Comparison of ENCODE assay signal across 9 cellular contexts in the genomic region with DNA sequence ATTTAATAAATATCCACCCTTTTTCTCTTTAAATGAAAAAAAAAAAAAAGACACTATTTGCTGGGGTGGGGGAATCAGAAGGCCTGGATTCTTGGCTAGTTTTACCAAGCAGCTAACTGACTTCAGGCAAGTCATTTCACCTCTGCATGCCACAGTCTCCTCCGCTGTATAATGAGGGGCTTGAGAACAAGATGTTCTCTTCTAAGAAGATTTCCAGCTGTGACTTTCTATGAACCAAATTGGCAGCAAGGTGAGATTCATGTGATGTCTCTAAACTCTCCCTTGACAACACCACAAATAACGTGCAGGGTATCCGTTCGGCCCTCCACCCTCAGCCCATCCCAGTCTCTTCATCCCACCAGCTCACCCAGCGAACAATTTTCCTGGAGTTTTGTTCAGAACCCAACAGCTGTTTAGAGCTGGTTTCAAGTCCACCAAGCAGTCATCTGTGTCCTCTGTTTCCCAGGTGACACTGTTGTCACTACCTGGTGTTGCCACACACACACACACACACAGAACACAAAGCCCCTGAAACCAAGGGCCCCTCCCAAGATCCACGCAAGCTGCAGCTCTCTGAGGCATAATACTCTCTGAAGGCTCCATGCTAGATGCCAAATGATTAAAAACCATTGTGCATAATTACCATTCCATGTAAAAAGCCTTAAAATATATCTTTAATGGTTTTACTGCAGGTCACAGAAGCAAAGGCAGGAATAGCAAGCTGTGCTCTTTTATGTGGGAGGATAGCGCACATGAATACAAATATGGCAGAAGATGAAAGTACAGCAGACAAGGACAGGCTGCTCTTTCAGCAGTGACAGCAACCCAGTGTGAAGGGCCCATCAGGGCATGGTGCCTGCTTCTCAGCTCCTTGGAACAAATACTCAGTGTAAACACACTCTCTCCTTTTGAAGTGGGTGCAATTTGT. TPM values are rescaled to one million over a fixed set of nuclear protein-coding genes. Genes with fewer than 3 reads are reported as not detected.
DNase-seq lines count a peak whose midpoint lies in the region; ATAC-seq and TF ChIP-seq lines count a peak whose summit lies in the region.
"Had no signal": no experiment of that assay in that cellular context is flagged by ENCODE, and none has a peak within 500 bp of the region (broad histone marks: within the 10 kb centered on the region; RNA-seq: fewer than 3 reads in every experiment).

No MANE protein-coding gene starts in this region.

- H3K4me1 ChIP-seq in heart left ventricle: peaks cover 0 to 38% (median 8%) of the 10 kb centered on the region in 12 donors
- peaks cover 33 to 68% of the 10 kb centered on the region in 2 donors for H3K4me1 ChIP-seq in adrenal gland (replicated peaks in 1 of 2)
- H3K4me1 ChIP-seq in colonic mucosa: peaks cover 6% of the 10 kb centered on the region

- no peak overlapping the region for H3K9ac ChIP-seq in colonic mucosa (ENCODE audit: low read depth in 2 of 2, low read length in 2 of 2)

- TF ChIP-seq CTCF in heart left ventricle (IDR thresholded peaks at IDR 0.05) (no peak), adrenal gland (IDR thresholded peaks at IDR 0.05) (no peak), type B pancreatic cell (conservative IDR thresholded peaks at IDR 0.05) (no peak), colonic mucosa (IDR thresholded peaks at IDR 0.05) (no peak)

- H3K27me3 Mint-ChIP-seq in type B pancreatic cell: no peaks in the 10 kb centered on the region

- no peak for DNase-seq in Right ventricle myocardium superior
- no peak for DNase-seq in heart left ventricle
- peak in 5 of 7 donors; percentile 45 to 75 (median 57) for DNase-seq in adrenal gland
- DNase-seq in type B pancreatic cell (ENCODE audit: extremely low spot score, unreplicated experiment): no peak
- DNase-seq in colonic mucosa: no peak
- DNase-seq in NK-92 (lab: John Stamatoyannopoulos, UW; ENCODE audit: unreplicated experiment): no peak
- DNase-seq in iPS-NIHi11 (ENCODE audit: low spot score): no peak

- intact Hi-C loops in Right ventricle myocardium superior (cut with DNase I): no loop called here
- intact Hi-C loops in heart left ventricle (cut with DNase I): loop anchor here in 1 of 10 donors (5.0 kb wide), 1 partner anchor 46 kb away; no protein-coding TSS in a partner anchor
- intact Hi-C loops in adrenal gland (cut with DNase I): no loop called here
- intact Hi-C loops in colonic mucosa (cut with DNase I): no loop called here

- no peaks in the 10 kb centered on the region for H3K27me3 ChIP-seq in heart left ventricle
- H3K27me3 ChIP-seq in adrenal gland: no peaks in the 10 kb centered on the region
- H3K27me3 ChIP-seq in colonic mucosa: no peaks in the 10 kb centered on the region

- no peak overlapping the region for H3K27ac Mint-ChIP-seq in type B pancreatic cell
- H3K27ac Mint-ChIP-seq: GM23338 had no signal

- ATAC-seq in Right ventricle myocardium superior (ENCODE audit: poor library complexity): peak; percentile 38
- ATAC-seq in heart left ventricle: no peak
- ATAC-seq in HG02981 (IDR thresholded peaks at IDR 0.05; ENCODE audit: unreplicated experiment): peak; percentile 17
- ATAC-seq: GM23338 had no signal

- peak overlapping the region; percentile 6 for H3K4me3 Mint-ChIP-seq in type B pancreatic cell
- H3K4me3 Mint-ChIP-seq: GM23338 had no signal

- H3K9me3 ChIP-seq in heart left ventricle: no peaks in the 10 kb centered on the region
- H3K9me3 ChIP-seq in adrenal gland (replicated peaks in 1 of 3): no peaks in the 10 kb centered on the region
- no peaks in the 10 kb centered on the region for H3K9me3 ChIP-seq in colonic mucosa

- H3K4me1 Mint-ChIP-seq in type B pancreatic cell (ENCODE audit: unreplicated experiment): peaks cover 20% of the 10 kb centered on the region

- no peak overlapping the region for H3K27ac ChIP-seq in heart left ventricle
- peak overlapping the region in 4 of 5 donors; percentile 39 to 82 (median 70) for H3K27ac ChIP-seq in adrenal gland
- no peak overlapping the region for H3K27ac ChIP-seq in colonic mucosa

- no peak for TF ChIP-seq POLR2A in heart left ventricle (IDR thresholded peaks at IDR 0.05)
- peak in 1 of 2 donors; percentile 29 for TF ChIP-seq POLR2A in adrenal gland (IDR thresholded peaks at IDR 0.05)

- no peaks in the 10 kb centered on the region for H3K36me3 ChIP-seq in heart left ventricle
- H3K36me3 ChIP-seq in adrenal gland (replicated peaks in 1 of 2): no peaks in the 10 kb centered on the region
- no peaks in the 10 kb centered on the region for H3K36me3 ChIP-seq in colonic mucosa

- 72 to 85% (median 78%) methylated on average over 7 of the region's 7 CpGs for WGBS in heart left ventricle, 4 donors
- WGBS in adrenal gland, 4 donors: 75 to 80% (median 79%) methylated on average over 7 of the region's 7 CpGs

- H3K4me3 ChIP-seq in heart left ventricle (no peak overlapping the region), adrenal gland (no peak overlapping the region), colonic mucosa (no peak overlapping the region)
- H3K4me3 ChIP-seq: GM23338 had no signal

- peaks cover 5% of the 10 kb centered on the region for H3K9me3 Mint-ChIP-seq in type B pancreatic cell
- H3K9me3 Mint-ChIP-seq: GM23338 had no signal

- no peaks in the 10 kb centered on the region for H3K36me3 Mint-ChIP-seq in type B pancreatic cell

RNA-seq across cellular contexts. Expression of a gene that starts 48.2 kb away (rescaled TPM):
- total RNA-seq in Right ventricle myocardium superior (7.9 TPM), heart left ventricle (10 to 100 TPM in 2 of 9 donors, 1 to 10 TPM in 7; 2.8 to 26.4 (median 4.1) TPM), adrenal gland (10 to 100 TPM; 50.6 to 90.6 (median 79.8) TPM), type B pancreatic cell (ENCODE audit: low replicate concordance) (9.2 and 12.0 TPM in 2 replicates), colonic mucosa (10 to 100 TPM; 18.7 to 28.3 TPM)
- polyA plus RNA-seq in heart left ventricle (1 to 10 TPM; 1.6 to 2.8 TPM), adrenal gland (10 to 100 TPM; 22.0 to 78.3 (median 27.1) TPM)

Comparison
In these comparisons a context has a peak if more than half of its experiments do, and no peak if none do; other contexts are left out.
1. ATAC-seq: peak in Right ventricle myocardium superior (single experiment) and HG02981 (single experiment); none in heart left ventricle (0 of 4).
2. DNase-seq: peak in adrenal gland (5 of 7); none in Right ventricle myocardium superior (single experiment), heart left ventricle (0 of 5), type B pancreatic cell (single experiment), colonic mucosa (single experiment), NK-92 (single experiment) and iPS-NIHi11 (single experiment).
3. H3K27ac ChIP-seq: peak in adrenal gland (4 of 5); none in heart left ventricle (0 of 12) and colonic mucosa (single experiment).